25 cellular contexts compared by ENCODE assay signal in genomic region chr2:229543176-229543873, GRCh38.
"Had no signal": no experiment of that assay in that cellular context is flagged by ENCODE, and none has a peak within 500 bp of the region (broad histone marks: within the 10 kb centered on the region; RNA-seq: fewer than 3 reads in every experiment).

No MANE protein-coding gene starts in this region.

- H3K27me3 ChIP-seq: cardiac muscle cell, colonic mucosa, foreskin keratinocyte, gastrocnemius medialis, heart left ventricle had no signal

- DNase-seq: activated CD4-positive, alpha-beta T cell treated with anti-CD3 and anti-CD28 coated beads for 1 hour; activated CD4-positive, alpha-beta T cell treated with anti-CD3 and anti-CD28 coated beads for 4 hours; activated CD4-positive, alpha-beta T cell treated with anti-CD3 and anti-CD28 coated beads, Interleukin-2, amount 10 ng/mL, durations not matched to agents 7 days and 5 days; activated CD4-positive, alpha-beta T cell treated with anti-CD3 and anti-CD28 coated beads, Interleukin-2, amount 50 U/mL, for 4 hours; activated CD8-positive, alpha-beta memory T cell treated with anti-CD3 and anti-CD28 coated beads for 24 hours; activated CD8-positive, alpha-beta T cell treated with anti-CD3 and anti-CD28 coated beads for 36 hours; activated effector memory CD4-positive, alpha-beta T cell treated with Interleukin-2 at 50 U/mL for 16 hours; activated gamma-delta T cell treated with Interleukin-2 at 50 U/mL for 16 hours; activated naive CD4-positive, alpha-beta T cell treated with anti-CD3 and anti-CD28 coated beads, Interleukin-2, amount 50 U/mL, for 16 hours; activated naive CD4-positive, alpha-beta T cell treated with Interleukin-2 at 50 U/mL for 16 hours; activated T-cell treated with anti-CD3 and anti-CD28 coated beads, Interleukin-2, amount 50 U/mL, for 4 hours; amniotic stem cell; anterior cingulate cortex; central memory CD4-positive, alpha-beta T cell; cerebellar nuclear complex; colonic mucosa; effector CD8-positive, alpha-beta T cell; foreskin keratinocyte; gastrocnemius medialis; glutamatergic neuron; heart left ventricle; T-helper 2 cell had no signal

- H3K9me3 ChIP-seq: colonic mucosa, gastrocnemius medialis, heart left ventricle had no signal

- H3K4me3 ChIP-seq: cardiac muscle cell, colonic mucosa, gastrocnemius medialis, heart left ventricle had no signal

- H3K4me1 ChIP-seq: colonic mucosa, foreskin keratinocyte, gastrocnemius medialis, heart left ventricle had no signal

- H3K27ac ChIP-seq: cardiac muscle cell, colonic mucosa, foreskin keratinocyte, gastrocnemius medialis, heart left ventricle had no signal

- ATAC-seq: activated CD8-positive, alpha-beta T cell treated with anti-CD3 and anti-CD28 coated beads for 36 hours; activated T-cell treated with anti-CD3 and anti-CD28 coated beads, Interleukin-2, amount 50 U/mL, for 4 hours; activated T-helper 17 cell treated with anti-CD3 and anti-CD28 coated beads, Interleukin-2, amount 50 U/mL, for 72 hours; esophagus mucosa; foreskin keratinocyte; gastrocnemius medialis; heart left ventricle had no signal

- H3K36me3 ChIP-seq: cardiac muscle cell, colonic mucosa, gastrocnemius medialis, heart left ventricle had no signal
